In the genomic region with DNA sequence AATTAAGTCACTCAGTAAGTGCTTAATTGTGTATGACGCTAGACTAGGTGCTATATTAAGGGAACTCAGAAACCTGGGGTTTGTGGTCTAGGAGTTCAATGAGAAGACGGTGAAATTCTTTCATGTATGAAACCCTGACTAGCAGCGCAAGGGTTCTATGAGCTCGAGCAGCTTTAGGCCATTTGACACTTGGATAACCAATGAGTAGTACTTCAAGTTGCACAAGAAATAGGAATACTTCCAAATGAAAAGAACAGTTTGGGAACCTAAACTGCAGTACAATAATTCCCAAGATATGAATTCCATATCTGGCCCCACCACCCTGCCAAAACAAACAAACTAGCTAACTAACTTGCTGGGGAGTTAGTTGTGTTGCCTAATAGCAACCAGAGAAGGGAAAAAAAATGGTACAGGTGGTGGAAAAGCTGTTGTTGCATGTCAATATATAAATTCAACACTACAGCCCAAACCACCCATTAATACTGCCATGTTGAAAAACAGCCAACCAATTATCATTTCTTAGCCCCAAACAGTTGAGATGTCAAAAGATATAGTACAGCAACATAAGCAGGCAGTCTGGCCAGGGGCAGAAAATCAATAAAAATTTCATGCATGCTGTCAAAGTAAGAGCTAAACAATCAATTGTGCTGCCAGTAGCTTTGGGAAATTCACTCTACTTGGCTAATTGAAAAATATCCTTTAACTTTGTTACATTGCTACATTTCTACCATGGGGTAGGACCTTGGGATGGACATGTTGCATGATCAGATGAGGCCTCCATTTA, we compare ENCODE assay signal across 26 cellular contexts. TPM values are rescaled to one million over a fixed set of nuclear protein-coding genes. Genes with fewer than 3 reads are reported as not detected.
DNase-seq lines count a peak whose midpoint lies in the region; ATAC-seq and TF ChIP-seq lines count a peak whose summit lies in the region.
"Had no signal": no experiment of that assay in that cellular context is flagged by ENCODE, and none has a peak within 500 bp of the region (broad histone marks: within the 10 kb centered on the region; RNA-seq: fewer than 3 reads in every experiment).

No MANE protein-coding gene starts in this region.

- peaks cover 3% of the 10 kb centered on the region for H3K36me3 ChIP-seq in right atrium auricular region
- H3K36me3 ChIP-seq in tibial artery = peaks cover 0 to 8% (median 0%) of the 10 kb centered on the region in 3 donors
- H3K36me3 ChIP-seq: upper lobe of right lung, WERI-Rb-1 had no signal

- TF ChIP-seq CTCF in right atrium auricular region (IDR thresholded peaks at IDR 0.05) (no peak), fibroblast of pulmonary artery (IDR thresholded peaks at IDR 0.05; ENCODE audit: low read length, missing control alignments) (no peak), tibial artery (IDR thresholded peaks at IDR 0.05) (no peak)

- no peaks in the 10 kb centered on the region for H3K9me3 ChIP-seq in right atrium auricular region
- no peaks in the 10 kb centered on the region for H3K9me3 ChIP-seq in tibial artery
- H3K9me3 ChIP-seq: BLaER1, upper lobe of right lung had no signal

- no peak overlapping the region for H3K4me3 ChIP-seq in right atrium auricular region
- H3K4me3 ChIP-seq in fibroblast of pulmonary artery (replicated peaks; ENCODE audit: low read depth, low read length) = no peak overlapping the region
- no peak overlapping the region for H3K4me3 ChIP-seq in tibial artery
- H3K4me3 ChIP-seq: BLaER1, upper lobe of right lung had no signal

- no peaks in the 10 kb centered on the region for H3K4me1 ChIP-seq in right atrium auricular region
- H3K4me1 ChIP-seq in tibial artery = peaks cover 0 to 5% (median 0%) of the 10 kb centered on the region in 4 donors
- H3K4me1 ChIP-seq: upper lobe of right lung had no signal

- no peak for DNase-seq in Right ventricle myocardium inferior (ENCODE audit: missing footprints)
- DNase-seq in right atrium auricular region (ENCODE audit: low spot score) = no peak
- peak; percentile 84 for DNase-seq in fibroblast of pulmonary artery (ENCODE audit: low read depth)
- DNase-seq in tibial artery = peak; percentile 57 to 59
- no peak for DNase-seq in activated CD4-positive, alpha-beta T cell treated with anti-CD3 and anti-CD28 coated beads for 36 hours
- DNase-seq in NCI-H1105 (lab: John Stamatoyannopoulos, UW) = no peak
- DNase-seq: 8988T; activated CD8-positive, alpha-beta T cell treated with anti-CD3 and anti-CD28 coated beads, Interleukin-2, amount 10 ng/mL, durations not matched to agents 7 days and 5 days; amniotic stem cell; DMS 273 treated with DMSO at 0.1 percent for 48 hours; head of caudate nucleus; KG1; mesendoderm; NCI-H1436; NCI-H226; SHP77; stimulated activated naive CD4-positive, alpha-beta T cell; upper lobe of right lung; WERI-Rb-1 had no signal

- peak; percentile 88 for ATAC-seq in Right ventricle myocardium inferior
- peak; percentile 54 for ATAC-seq in HG03565 (IDR thresholded peaks at IDR 0.05; ENCODE audit: unreplicated experiment)
- ATAC-seq in activated CD4-positive, alpha-beta T cell treated with anti-CD3 and anti-CD28 coated beads for 36 hours = no peak
- no peak for ATAC-seq in GM21526 (IDR thresholded peaks at IDR 0.05; ENCODE audit: low FRiP score, unreplicated experiment)
- ATAC-seq: activated CD8-positive, alpha-beta T cell treated with anti-CD3 and anti-CD28 coated beads, Interleukin-2, amount 10 ng/mL, durations not matched to agents 7 days and 5 days; natural killer cell treated with Interleukin-12 subunit alpha and Interleukin-12 subunit beta and Interleukin-15 and Interleukin-18, amount 100 ng/mL, for 72 hours; upper lobe of right lung had no signal

- POLR2A ChIA-PET in activated CD4-positive, alpha-beta T cell treated with anti-CD3 and anti-CD28 coated beads for 36 hours (lab: Charles Lee) = no interaction called here

- H3K27ac Mint-ChIP-seq in activated CD4-positive, alpha-beta T cell treated with anti-CD3 and anti-CD28 coated beads for 36 hours = no peak overlapping the region
- H3K27ac Mint-ChIP-seq: activated CD8-positive, alpha-beta T cell treated with anti-CD3 and anti-CD28 coated beads, Interleukin-2, amount 10 ng/mL, durations not matched to agents 7 days and 5 days; activated T-helper 1 cell treated with anti-CD3 and anti-CD28 coated beads, Interleukin-12 subunit alpha, Interleukin-12 subunit beta, Interleukin-2, Interleukin-4 antibody, amounts not matched to agents 30 ng/mL and 10 ng/mL and 1 ng/mL, durations not matched to agents 14 hours and 24 hours and 36 hours; natural killer cell treated with Interleukin-12 subunit alpha and Interleukin-12 subunit beta and Interleukin-15 and Interleukin-18, amount 100 ng/mL, for 72 hours; T-helper 1 cell treated with Interleukin-12 subunit alpha and Interleukin-12 subunit beta and Interleukin-4 antibody, amounts not matched to agents 30 μg/mL and 1 μg/mL, for 36 hours had no signal

- H3K27me3 ChIP-seq in right atrium auricular region (no peaks in the 10 kb centered on the region), tibial artery (no peaks in the 10 kb centered on the region)
- H3K27me3 ChIP-seq: upper lobe of right lung had no signal

- peaks cover 14% of the 10 kb centered on the region for H3K36me3 Mint-ChIP-seq in activated CD4-positive, alpha-beta T cell treated with anti-CD3 and anti-CD28 coated beads for 36 hours (ENCODE audit: low read depth)
- H3K36me3 Mint-ChIP-seq: natural killer cell treated with Interleukin-12 subunit alpha and Interleukin-12 subunit beta and Interleukin-15 and Interleukin-18, amount 100 ng/mL, for 72 hours had no signal

- no peaks in the 10 kb centered on the region for H3K9me3 Mint-ChIP-seq in activated CD4-positive, alpha-beta T cell treated with anti-CD3 and anti-CD28 coated beads for 36 hours (ENCODE audit: low read depth)
- H3K9me3 Mint-ChIP-seq: activated T-helper 1 cell treated with anti-CD3 and anti-CD28 coated beads, Interleukin-12 subunit alpha, Interleukin-12 subunit beta, Interleukin-2, Interleukin-4 antibody, amounts not matched to agents 30 ng/mL and 10 ng/mL and 1 ng/mL, durations not matched to agents 14 hours and 24 hours and 36 hours; natural killer cell treated with Interleukin-12 subunit alpha and Interleukin-12 subunit beta and Interleukin-15 and Interleukin-18, amount 100 ng/mL, for 72 hours; T-helper 1 cell treated with Interleukin-12 subunit alpha and Interleukin-12 subunit beta and Interleukin-4 antibody, amounts not matched to agents 30 μg/mL and 1 μg/mL, for 36 hours had no signal

- H3K27ac ChIP-seq in right atrium auricular region (no peak overlapping the region), tibial artery (no peak overlapping the region)
- H3K27ac ChIP-seq: BLaER1, HL-60, upper lobe of right lung, WERI-Rb-1 had no signal

- intact Hi-C loops in Right ventricle myocardium inferior (cut with DNase I) (no loop called here), tibial artery (cut with DNase I; ENCODE audit: low total_unique reads) (no loop called here)
- intact Hi-C loops in activated CD4-positive, alpha-beta T cell treated with anti-CD3 and anti-CD28 coated beads for 36 hours (cut with DNase I, micrococcal nuclease) = loop anchor here in 1 of 2 experiments (10.0 kb wide), 1 partner anchor 172 kb away; the partner anchor contains the start of gene ATP11C

- CTCF ChIA-PET in activated CD4-positive, alpha-beta T cell treated with anti-CD3 and anti-CD28 coated beads for 36 hours (lab: Charles Lee) = no interaction called here

- H3K4me1 Mint-ChIP-seq in activated CD4-positive, alpha-beta T cell treated with anti-CD3 and anti-CD28 coated beads for 36 hours = no peaks in the 10 kb centered on the region

- no peaks in the 10 kb centered on the region for H3K27me3 Mint-ChIP-seq in activated CD4-positive, alpha-beta T cell treated with anti-CD3 and anti-CD28 coated beads for 36 hours
- H3K27me3 Mint-ChIP-seq: natural killer cell treated with Interleukin-12 subunit alpha and Interleukin-12 subunit beta and Interleukin-15 and Interleukin-18, amount 100 ng/mL, for 72 hours had no signal

- H3K4me3 Mint-ChIP-seq in activated CD4-positive, alpha-beta T cell treated with anti-CD3 and anti-CD28 coated beads for 36 hours = no peak overlapping the region
- H3K4me3 Mint-ChIP-seq: activated CD8-positive, alpha-beta T cell treated with anti-CD3 and anti-CD28 coated beads, Interleukin-2, amount 10 ng/mL, durations not matched to agents 7 days and 5 days; activated T-helper 1 cell treated with anti-CD3 and anti-CD28 coated beads, Interleukin-12 subunit alpha, Interleukin-12 subunit beta, Interleukin-2, Interleukin-4 antibody, amounts not matched to agents 30 ng/mL and 10 ng/mL and 1 ng/mL, durations not matched to agents 14 hours and 24 hours and 36 hours; natural killer cell treated with Interleukin-12 subunit alpha and Interleukin-12 subunit beta and Interleukin-15 and Interleukin-18, amount 100 ng/mL, for 72 hours; T-helper 1 cell treated with Interleukin-12 subunit alpha and Interleukin-12 subunit beta and Interleukin-4 antibody, amounts not matched to agents 30 μg/mL and 1 μg/mL, for 36 hours had no signal

RNA-seq across cellular contexts. Expression of gene MCF2, which starts 54.6 kb away (rescaled TPM):
- 0.30 TPM for total RNA-seq in Right ventricle myocardium inferior
- 1 to 10 TPM in 1 of 2 donors, not detected in 1; 1.1 TPM for total RNA-seq in right atrium auricular region
- total RNA-seq in activated CD4-positive, alpha-beta T cell treated with anti-CD3 and anti-CD28 coated beads for 36 hours = under 1 TPM; 0.34 to 0.74 TPM
- total RNA-seq: upper lobe of right lung had no signal

Comparison
In these comparisons a context has a peak if more than half of its experiments do, and no peak if none do; other contexts are left out.
1. ATAC-seq: peak in Right ventricle myocardium inferior (single experiment) and HG03565 (single experiment); none in activated CD4-positive, alpha-beta T cell treated with anti-CD3 and anti-CD28 coated beads for 36 hours (single experiment) and GM21526 (single experiment).
2. DNase-seq: peak in fibroblast of pulmonary artery (single experiment) and tibial artery (2 of 2); none in Right ventricle myocardium inferior (single experiment), right atrium auricular region (single experiment), activated CD4-positive, alpha-beta T cell treated with anti-CD3 and anti-CD28 coated beads for 36 hours (single experiment) and NCI-H1105 (single experiment).